1 cellular context compared by ENCODE assay signal in genomic region chr7:900331-901040, GRCh38.
TF ChIP-seq lines count a peak whose summit lies in the region.

No MANE protein-coding gene starts in this region.

TF ChIP-seq in HepG2, 621 proteins besides CTCF, POLR2A, EP300 and RAD21:
- no peak for TF ChIP-seq SNAI1 (CRISPR knock-in tag; IDR thresholded peaks at IDR 0.05; ENCODE audit: borderline replicate concordance)
- no peak for TF ChIP-seq PCBP2 (optimal IDR thresholded peaks at IDR 0.05; ENCODE audit: low read depth, low read length, poor library complexity, severe bottlenecking)
- 0 out of 2 replicates have a peak, but pooled peaks have one; percentile 22 for TF ChIP-seq ZNF605 (CRISPR knock-in tag; IDR thresholded peaks at IDR 0.05)
- no peak for TF ChIP-seq ZFP37 (CRISPR knock-in tag; IDR thresholded peaks at IDR 0.05; ENCODE audit: borderline replicate concordance)
- TF ChIP-seq AGO2 (optimal IDR thresholded peaks at IDR 0.05; ENCODE audit: low read depth, low read length), result peak; percentile 16
- TF ChIP-seq HNRNPK (IDR thresholded peaks at IDR 0.05; ENCODE audit: low read depth, low read length, poor library complexity, severe bottlenecking), result peak; percentile 4
